Comparison of ENCODE assay signal across 10 cellular contexts in genomic region chr5:150567031-150567680, GRCh38. TPM values are rescaled to one million over a fixed set of nuclear protein-coding genes. Genes with fewer than 3 reads are reported as not detected.
DNase-seq lines count a peak whose midpoint lies in the region; TF ChIP-seq lines count a peak whose summit lies in the region.
"Had no signal": no experiment of that assay in that cellular context is flagged by ENCODE, and none has a peak within 500 bp of the region (broad histone marks: within the 10 kb centered on the region; RNA-seq: fewer than 3 reads in every experiment).

No MANE protein-coding gene starts in this region.

- peaks cover 4% of the 10 kb centered on the region; the same call in 1 of the 2 replicates for H3K27me3 Mint-ChIP-seq in HFFc6 (ENCODE audit: insufficient read depth)

- peak overlapping the region; percentile 9; the same call in 1 of the 2 replicates for H3K27ac Mint-ChIP-seq in HFFc6

- H3K36me3 ChIP-seq in left ventricle myocardium inferior = no peaks in the 10 kb centered on the region

- intact Hi-C loops in left ventricle myocardium inferior (cut with micrococcal nuclease) = loop anchor here (10.0 kb wide), 1 partner anchor 138 kb away; the partner anchor contains the start of gene RBM22

- TF ChIP-seq CTCF in HFFc6 (IDR thresholded peaks at IDR 0.05) = no peak
- no peak for TF ChIP-seq CTCF in left ventricle myocardium inferior (IDR thresholded peaks at IDR 0.05; ENCODE audit: borderline replicate concordance)

- H3K4me3 ChIP-seq in left ventricle myocardium inferior = no peak overlapping the region

- no peaks in the 10 kb centered on the region for H3K27me3 ChIP-seq in left ventricle myocardium inferior (ENCODE audit: low read depth)

- H3K4me1 ChIP-seq in left ventricle myocardium inferior = no peaks in the 10 kb centered on the region

- peak overlapping the region; percentile 36 for H3K27ac ChIP-seq in left ventricle myocardium inferior (replicated peaks)

- peak overlapping the region; percentile 39 for H3K4me3 Mint-ChIP-seq in HFFc6

- peaks cover 5% of the 10 kb centered on the region; the same call in 1 of the 2 replicates for H3K9me3 Mint-ChIP-seq in HFFc6

- H3K9me3 ChIP-seq in left ventricle myocardium inferior (replicated peaks) = no peaks in the 10 kb centered on the region

- peaks cover 7% of the 10 kb centered on the region for H3K36me3 Mint-ChIP-seq in HFFc6 (ENCODE audit: low read depth)

- H3K4me1 Mint-ChIP-seq in HFFc6 (ENCODE audit: low read depth) = peaks cover 15% of the 10 kb centered on the region

- peak; percentile 51 for DNase-seq in HFFc6
- peak; percentile 93 for DNase-seq in SKM-1 (lab: John Stamatoyannopoulos, UW; ENCODE audit: unreplicated experiment)
- no peak for DNase-seq in left ventricle myocardium inferior
- peak; percentile 70 for DNase-seq in stromal cell of bone marrow (ENCODE audit: low read depth)
- no peak for DNase-seq in globus pallidus (ENCODE audit: low spot score)
- DNase-seq in NCI-H2171 (lab: John Stamatoyannopoulos, UW) = no peak
- no peak for DNase-seq in DMS79 (lab: John Stamatoyannopoulos, UW)
- DNase-seq: activated CD4-positive, alpha-beta T cell treated with anti-CD3 and anti-CD28 coated beads for 48 hours; NCI-H2081 treated with DMSO at 0.1 percent for 48 hours; SHP77 had no signal

RNA-seq across cellular contexts. Expression of gene NDST1, which starts 59.2 kb away (rescaled TPM):
- 100 to 1,000 TPM; 126 to 199 (median 147) TPM for total RNA-seq in HFFc6 (2021; fragmentation: NEBNext Ultra II Directional; extraction: Animal tissue kit (Norgen Biotek cat#: 25700))
- 58.9 TPM for total RNA-seq in left ventricle myocardium inferior

Comparison
In these comparisons a context has a peak if more than half of its experiments do, and no peak if none do; other contexts are left out.
1. DNase-seq: peak in HFFc6 (single experiment), SKM-1 (single experiment) and stromal cell of bone marrow (single experiment); none in left ventricle myocardium inferior (single experiment), globus pallidus (single experiment), NCI-H2171 (single experiment) and DMS79 (single experiment).